In genomic region chr12:19402743-19403400, GRCh38 we compare ENCODE assay signal across 8 cellular contexts. TPM values are rescaled to one million over a fixed set of nuclear protein-coding genes. Genes with fewer than 3 reads are reported as not detected.
DNase-seq lines count a peak whose midpoint lies in the region; ATAC-seq and TF ChIP-seq lines count a peak whose summit lies in the region.
"Had no signal": no experiment of that assay in that cellular context is flagged by ENCODE, and none has a peak within 500 bp of the region (broad histone marks: within the 10 kb centered on the region; RNA-seq: fewer than 3 reads in every experiment).

No MANE protein-coding gene starts in this region.

- H3K9me2 ChIP-seq in hepatocyte (replicated peaks; ENCODE audit: insufficient read depth), result no peaks in the 10 kb centered on the region

- H2AFZ ChIP-seq in IMR-90 (replicated peaks; ENCODE audit: low read length, poor library complexity) (peak overlapping the region; percentile 26), hepatocyte (no peak overlapping the region)

- no peak overlapping the region for H3K4me2 ChIP-seq in IMR-90 (ENCODE audit: low read depth, low read length)
- no peak overlapping the region for H3K4me2 ChIP-seq in hepatocyte

- H3K36me3 ChIP-seq in IMR-90 (ENCODE audit: control insufficient read depth, insufficient read depth, low read length), result no peaks in the 10 kb centered on the region
- no peaks in the 10 kb centered on the region for H3K36me3 ChIP-seq in hepatocyte (replicated peaks; ENCODE audit: insufficient read depth, low read depth)
- H3K36me3 ChIP-seq in spleen, result no peaks in the 10 kb centered on the region

- no peak overlapping the region for H2AK5ac ChIP-seq in IMR-90 (ENCODE audit: low read depth, low read length)

- ATAC-seq in IMR-90 (ENCODE audit: low read depth), result peak; percentile 78
- ATAC-seq in omental fat pad (ENCODE audit: low FRiP score), result no peak
- ATAC-seq in GM21528 (IDR thresholded peaks at IDR 0.05; ENCODE audit: low FRiP score, unreplicated experiment), result no peak

- no peak overlapping the region for H4K5ac ChIP-seq in IMR-90 (ENCODE audit: low read depth, low read length)

- no TSS peak for BruUV-seq in IMR-90 (replicated peaks; lab: Mats Ljungman, UMichigan)

- WGBS in IMR-90 (ENCODE audit: extremely low coverage in 2 of 2, insufficient read length in 1 of 2), 2 experiments, result 50% methylated on average over 1 of the region's 4 CpGs; no CpG with 5 or more reads in 1 of the 2 experiments
- WGBS in hepatocyte (ENCODE audit: low lambda C conversion rate, missing lambda C conversion rate), result 92% methylated on average over 4 of the region's 4 CpGs
- WGBS in spleen, 5 donors, result 77 to 88% (median 84%) methylated on average over 2 to 4 of the region's 4 CpGs

- no peak overlapping the region for H3K23ac ChIP-seq in IMR-90 (ENCODE audit: low read depth, low read length)

- H2BK5ac ChIP-seq in IMR-90 (ENCODE audit: low read depth, low read length, poor library complexity, severe bottlenecking), result no peak overlapping the region

- no peaks in the 10 kb centered on the region for H3K9me1 ChIP-seq in IMR-90 (ENCODE audit: insufficient read depth, low read length)

- H3K14ac ChIP-seq in IMR-90 (replicated peaks; ENCODE audit: low read depth, low read length), result no peak overlapping the region

- no peak overlapping the region for H3K18ac ChIP-seq in IMR-90 (ENCODE audit: low read depth, low read length)

- in situ Hi-C loops in IMR-90 (cut with MboI; ENCODE audit: low sequenced_read_pairs), result no loop called here

- no peaks in the 10 kb centered on the region for H3K9me3 ChIP-seq in IMR-90 (ENCODE audit: control insufficient read depth, insufficient read depth, low read length)
- H3K9me3 ChIP-seq in hepatocyte (ENCODE audit: low read depth), result no peaks in the 10 kb centered on the region
- peaks cover 0 to 4% (median 0%) of the 10 kb centered on the region in 8 donors for H3K9me3 ChIP-seq in spleen

- POLR2A ChIA-PET in IMR-90 (lab: Charles Lee; ENCODE audit: unreplicated experiment), result no interaction called here

- no peaks in the 10 kb centered on the region for H3K79me2 ChIP-seq in hepatocyte

- no peak overlapping the region for H3K9ac ChIP-seq in IMR-90 (ENCODE audit: low read depth, low read length)

- no peak overlapping the region for H2BK20ac ChIP-seq in IMR-90 (ENCODE audit: low read depth, low read length)

- no peak overlapping the region for H2BK15ac ChIP-seq in IMR-90 (ENCODE audit: low read depth, low read length)

- H3K4me3 ChIP-seq in IMR-90 (ENCODE audit: insufficient read depth, low read depth, low read length), result no peak overlapping the region
- no peak overlapping the region for H3K4me3 ChIP-seq in hepatocyte
- H3K4me3 ChIP-seq in spleen, result no peak overlapping the region

- no peaks in the 10 kb centered on the region for H3K79me1 ChIP-seq in IMR-90 (ENCODE audit: low read depth in 1 of 2, low read length in 2 of 2)

- TF ChIP-seq CTCF in IMR-90 (conservative IDR thresholded peaks at IDR 0.05; ENCODE audit: low read depth, low read length) (no peak), hepatocyte (IDR thresholded peaks at IDR 0.05; ENCODE audit: poor library complexity) (no peak), spleen (IDR thresholded peaks at IDR 0.05 in 8 of 11, conservative IDR thresholded peaks at IDR 0.05 in 3 of 11) (no peak), omental fat pad (IDR thresholded peaks at IDR 0.05) (no peak)

- intact Hi-C loops in IMR-90 (cut with micrococcal nuclease) (no loop called here), spleen (cut with DNase I; ENCODE audit: low total_unique reads) (no loop called here)

- H3K27ac ChIP-seq in IMR-90 (ENCODE audit: insufficient read depth, low read length) (no peak overlapping the region), hepatocyte (no peak overlapping the region), spleen (no peak overlapping the region)

- H3K27me3 ChIP-seq in IMR-90 (ENCODE audit: control insufficient read depth, insufficient read depth, low read length) (no peaks in the 10 kb centered on the region), hepatocyte (no peaks in the 10 kb centered on the region), spleen (replicated peaks in 1 of 7) (no peaks in the 10 kb centered on the region)

- dilution Hi-C loops in IMR-90 (cut with HindIII; ENCODE audit: low sequenced_read_pairs, unreplicated experiment), result no loop called here

- TF ChIP-seq RAD21 in IMR-90 (IDR thresholded peaks at IDR 0.05; ENCODE audit: low read length), result no peak

- CTCF ChIA-PET in IMR-90 (lab: Yijun Ruan, JAX), result no interaction called here

- no peak overlapping the region for H4K8ac ChIP-seq in IMR-90 (ENCODE audit: low read depth in 2 of 2, low read length in 2 of 2)

- no peak overlapping the region for H3K56ac ChIP-seq in IMR-90 (ENCODE audit: extremely low read depth, insufficient read depth, low read length)

- H3K4ac ChIP-seq in IMR-90 (ENCODE audit: low read depth, low read length), result no peak overlapping the region

- H4K20me1 ChIP-seq in IMR-90 (ENCODE audit: insufficient read depth, low read length) (no peaks in the 10 kb centered on the region), hepatocyte (ENCODE audit: insufficient read depth, poor library complexity, severe bottlenecking) (no peaks in the 10 kb centered on the region)

- TF ChIP-seq POLR2A in IMR-90 (IDR thresholded peaks at IDR 0.05; ENCODE audit: low read depth, low read length) (no peak), spleen (IDR thresholded peaks at IDR 0.05) (no peak)

- H3K4me1 ChIP-seq in IMR-90 (ENCODE audit: control insufficient read depth, insufficient read depth, low read length), result peaks cover 3% of the 10 kb centered on the region
- no peaks in the 10 kb centered on the region for H3K4me1 ChIP-seq in hepatocyte (ENCODE audit: insufficient read depth)
- H3K4me1 ChIP-seq in spleen, result no peaks in the 10 kb centered on the region

- no peak overlapping the region for H4K91ac ChIP-seq in IMR-90 (ENCODE audit: insufficient read depth, low read depth, low read length)

- no peak overlapping the region for H2BK120ac ChIP-seq in IMR-90 (ENCODE audit: low read depth, low read length)

- DNase-seq in IMR-90 (peak; percentile 63), amniotic epithelial cell (ENCODE audit: low read depth) (peak; percentile 50), hepatocyte (ENCODE audit: low spot score) (peak; percentile 23), spleen (peak; percentile 29), omental fat pad (ENCODE audit: low spot score) (no peak)
- no peak for DNase-seq in activated CD4-positive, CD25-positive, alpha-beta regulatory T cell treated with anti-CD3 and anti-CD28 coated beads, Interleukin-2, amount 50 U/mL, for 72 hours
- DNase-seq: activated naive CD4-positive, alpha-beta T cell treated with anti-CD3 and anti-CD28 coated beads for 36 hours had no signal

- H2AK9ac ChIP-seq in IMR-90 (replicated peaks; ENCODE audit: low read depth, low read length, poor library complexity), result no peak overlapping the region

TF ChIP-seq in IMR-90, 13 proteins besides CTCF, POLR2A, EP300 and RAD21:
- TF ChIP-seq BHLHE40 (IDR thresholded peaks at IDR 0.05; ENCODE audit: low read depth, low read length), result no peak
- TF ChIP-seq MAFK (IDR thresholded peaks at IDR 0.05; ENCODE audit: low read depth, low read length), result no peak
- no peak for TF ChIP-seq ELK1 (IDR thresholded peaks at IDR 0.05; ENCODE audit: borderline replicate concordance, low read depth, low read length)
- TF ChIP-seq CEBPB (IDR thresholded peaks at IDR 0.05; ENCODE audit: low read depth, low read length), result no peak
- TF ChIP-seq MXI1 (IDR thresholded peaks at IDR 0.05; ENCODE audit: borderline replicate concordance, low read depth, low read length), result no peak
- no peak for TF ChIP-seq NFE2L2 (IDR thresholded peaks at IDR 0.05; ENCODE audit: low read depth, low read length)
- no peak for TF ChIP-seq SMC3 (IDR thresholded peaks at IDR 0.05; ENCODE audit: low read depth, low read length)
- no peak for TF ChIP-seq CHD1 (IDR thresholded peaks at IDR 0.05; ENCODE audit: low read depth, low read length)
- TF ChIP-seq RCOR1 (IDR thresholded peaks at IDR 0.05; ENCODE audit: insufficient replicate concordance, low read length), result no peak
- TF ChIP-seq RFX5 (IDR thresholded peaks at IDR 0.05; ENCODE audit: low read depth, low read length), result no peak
- no peak for TF ChIP-seq USF2 (IDR thresholded peaks at IDR 0.05; ENCODE audit: low read depth, low read length)
- no peak for TF ChIP-seq MAZ (IDR thresholded peaks at IDR 0.05; ENCODE audit: borderline replicate concordance, low read depth, low read length)
- TF ChIP-seq FOS (IDR thresholded peaks at IDR 0.05; ENCODE audit: low read depth, low read length), result no peak
TF ChIP-seq in IMR-90: peak in this region for 0.

RNA-seq across cellular contexts. Expression of gene AEBP2, which starts 36.4 kb away (rescaled TPM):
- total RNA-seq in IMR-90 (2012; rRNA removed) (21.7 and 23.6 TPM in 2 replicates), hepatocyte (17.3 and 22.5 TPM in 2 replicates), spleen (10 to 100 TPM; 35.7 to 53.4 (median 44.1) TPM), omental fat pad (10 to 100 TPM; 19.3 to 39.9 (median 27.7) TPM)
- polyA plus RNA-seq in IMR-90 (2012; rRNA removed) (11.7 and 15.5 TPM in 2 replicates), hepatocyte (12.4 and 13.5 TPM in 2 replicates), spleen (10 to 100 TPM; 11.4 to 13.5 (median 13.0) TPM)
- polyA plus RNA-seq in IMR-90 (2012; cell fraction: cytosol; rRNA removed), result 3.3 and 4.2 TPM in 2 replicates
- polyA plus RNA-seq in IMR-90 (2012; cell fraction: nucleus; rRNA removed; ENCODE audit: low replicate concordance), result 2.8 and 13.2 TPM in 2 replicates

Comparison
In these comparisons a context has a peak if more than half of its experiments do, and no peak if none do; other contexts are left out.
1. DNase-seq: peak in IMR-90 (single experiment), amniotic epithelial cell (single experiment), hepatocyte (single experiment) and spleen (single experiment); none in omental fat pad (single experiment) and activated CD4-positive, CD25-positive, alpha-beta regulatory T cell treated with anti-CD3 and anti-CD28 coated beads, Interleukin-2, amount 50 U/mL, for 72 hours (single experiment).